In genomic region chr19:38624822-38625221, GRCh38 we compare ENCODE assay signal across 27 cellular contexts. TPM values are rescaled to one million over a fixed set of nuclear protein-coding genes. Genes with fewer than 3 reads are reported as not detected.
DNase-seq lines count a peak whose midpoint lies in the region; ATAC-seq, FAIRE-seq and TF ChIP-seq lines count a peak whose summit lies in the region.
"Had no signal": no experiment of that assay in that cellular context is flagged by ENCODE, and none has a peak within 500 bp of the region (broad histone marks: within the 10 kb centered on the region; RNA-seq: fewer than 3 reads in every experiment).

No MANE protein-coding gene starts in this region.

- H3K27me3 ChIP-seq in GM12878 (replicated peaks in 1 of 2; ENCODE audit: control insufficient read depth in 2 of 2, insufficient read depth in 2 of 2, low read length in 1 of 2): no peaks in the 10 kb centered on the region
- H3K27me3 ChIP-seq: BE2C; BLaER1 treated with 17β-estradiol and CSF1 and Interleukin-3, amounts not matched to agents 10 nM and 100 nM had no signal

- peak overlapping the region; percentile 47 for H3K27ac Mint-ChIP-seq in T-helper 1 cell treated with Interleukin-12 subunit alpha and Interleukin-12 subunit beta and Interleukin-4 antibody, amounts not matched to agents 30 μg/mL and 1 μg/mL, for 36 hours
- peak overlapping the region; percentile 7 for H3K27ac Mint-ChIP-seq in activated CD8-positive, alpha-beta T cell treated with anti-CD3 and anti-CD28 coated beads for 36 hours
- H3K27ac Mint-ChIP-seq in activated CD8-positive, alpha-beta T cell treated with anti-CD3 and anti-CD28 coated beads, Interleukin-2, amount 10 ng/mL, durations not matched to agents 7 days and 5 days: no peak overlapping the region
- H3K27ac Mint-ChIP-seq: CD4-positive, alpha-beta T cell had no signal

- H3K36me3 Mint-ChIP-seq in T-helper 1 cell treated with Interleukin-12 subunit alpha and Interleukin-12 subunit beta and Interleukin-4 antibody, amounts not matched to agents 30 μg/mL and 1 μg/mL, for 36 hours (ENCODE audit: low read depth): peaks cover 38% of the 10 kb centered on the region
- H3K36me3 Mint-ChIP-seq in activated CD8-positive, alpha-beta T cell treated with anti-CD3 and anti-CD28 coated beads for 36 hours (ENCODE audit: low read depth): peaks cover 60% of the 10 kb centered on the region
- peaks cover 63% of the 10 kb centered on the region for H3K36me3 Mint-ChIP-seq in activated CD8-positive, alpha-beta T cell treated with anti-CD3 and anti-CD28 coated beads, Interleukin-2, amount 10 ng/mL, durations not matched to agents 7 days and 5 days (ENCODE audit: low read depth)

- H3K4me1 ChIP-seq in A549 (peaks cover 14% of the 10 kb centered on the region), GM12878 (ENCODE audit: control insufficient read depth, insufficient read depth, low read length) (peaks cover 5% of the 10 kb centered on the region)
- H3K4me1 ChIP-seq: BE2C, HAP-1 had no signal

- H3K4me3 Mint-ChIP-seq in T-helper 1 cell treated with Interleukin-12 subunit alpha and Interleukin-12 subunit beta and Interleukin-4 antibody, amounts not matched to agents 30 μg/mL and 1 μg/mL, for 36 hours: no peak overlapping the region
- H3K4me3 Mint-ChIP-seq in activated CD8-positive, alpha-beta T cell treated with anti-CD3 and anti-CD28 coated beads for 36 hours: no peak overlapping the region
- no peak overlapping the region for H3K4me3 Mint-ChIP-seq in activated CD8-positive, alpha-beta T cell treated with anti-CD3 and anti-CD28 coated beads, Interleukin-2, amount 10 ng/mL, durations not matched to agents 7 days and 5 days
- H3K4me3 Mint-ChIP-seq: CD14-positive monocyte; CD4-positive, alpha-beta T cell; CD8-positive, alpha-beta memory T cell had no signal

- H3K9me3 ChIP-seq in A549 (no peaks in the 10 kb centered on the region), GM12878 (replicated peaks; ENCODE audit: control insufficient read depth, insufficient read depth, low read length) (no peaks in the 10 kb centered on the region)
- H3K9me3 ChIP-seq: BE2C; BLaER1 treated with 17β-estradiol and CSF1 and Interleukin-3, amounts not matched to agents 10 nM and 100 nM; HAP-1 had no signal

- peaks cover 15% of the 10 kb centered on the region for H3K4me1 Mint-ChIP-seq in T-helper 1 cell treated with Interleukin-12 subunit alpha and Interleukin-12 subunit beta and Interleukin-4 antibody, amounts not matched to agents 30 μg/mL and 1 μg/mL, for 36 hours (ENCODE audit: low read depth)
- peaks cover 15% of the 10 kb centered on the region for H3K4me1 Mint-ChIP-seq in activated CD8-positive, alpha-beta T cell treated with anti-CD3 and anti-CD28 coated beads for 36 hours (ENCODE audit: low read depth)
- peaks cover 12% of the 10 kb centered on the region for H3K4me1 Mint-ChIP-seq in activated CD8-positive, alpha-beta T cell treated with anti-CD3 and anti-CD28 coated beads, Interleukin-2, amount 10 ng/mL, durations not matched to agents 7 days and 5 days (ENCODE audit: low read depth)

- H3K4me2 ChIP-seq in A549: no peak overlapping the region
- no peak overlapping the region for H3K4me2 ChIP-seq in GM12878 (ENCODE audit: control insufficient read depth, insufficient read depth)
- H3K4me2 ChIP-seq: BLaER1 treated with 17β-estradiol and CSF1 and Interleukin-3, amounts not matched to agents 10 nM and 100 nM had no signal

- in situ Hi-C loops in GM12878 (cut with MboI): loop anchor here (25.0 kb wide), 1 partner anchor 213 kb away; the partner anchor contains the start of gene FAM98C

- CTCF ChIA-PET in activated CD8-positive, alpha-beta T cell treated with anti-CD3 and anti-CD28 coated beads for 36 hours (lab: Charles Lee): interaction anchor here (1.2 to 2.0 kb wide), 2 partner anchors 10 to 222 kb away, joined by 4 to 8 read pairs; partner anchors contain the start of gene FAM98C
- CTCF ChIA-PET in activated CD8-positive, alpha-beta T cell treated with anti-CD3 and anti-CD28 coated beads, Interleukin-2, amount 10 ng/mL, durations not matched to agents 7 days and 5 days (lab: Charles Lee): interaction anchor here (1.9 kb wide), 1 partner anchor 10 kb away, joined by 11 read pairs; no protein-coding TSS in a partner anchor
- CTCF ChIA-PET in A549 (lab: Yijun Ruan, JAX) (interaction anchor here (0.6 to 5.5 kb wide), 12 partner anchors 10 to 222 kb away, joined by 3 to 46 read pairs (median 3); partner anchors contain the start of genes ACTN4 and FAM98C), GM12878 (lab: Yijun Ruan, JAX) (interaction anchor here (1.0 to 1.8 kb wide), 2 partner anchors 10 to 109 kb away, joined by 3 to 9 read pairs; no protein-coding TSS in a partner anchor)

- WGBS in A549 (ENCODE audit: missing lambda C conversion rate): 88% methylated on average over 3 of the region's 3 CpGs
- WGBS in GM12878 (ENCODE audit: insufficient coverage, insufficient replicate concordance, low lambda C conversion rate, missing lambda C conversion rate): 100% methylated on average over 3 of the region's 3 CpGs

- TF ChIP-seq POLR2A in A549 (IDR thresholded peaks at IDR 0.05; ENCODE audit: low read length) (no peak), GM12878 (IDR thresholded peaks at IDR 0.05; ENCODE audit: low read depth, low read length) (no peak)

- no peak for ATAC-seq in activated CD8-positive, alpha-beta T cell treated with anti-CD3 and anti-CD28 coated beads for 36 hours
- ATAC-seq in activated CD8-positive, alpha-beta T cell treated with anti-CD3 and anti-CD28 coated beads, Interleukin-2, amount 10 ng/mL, durations not matched to agents 7 days and 5 days: no peak
- no peak for ATAC-seq in A549
- ATAC-seq in GM12878: no peak
- no peak for ATAC-seq in HG02938 (IDR thresholded peaks at IDR 0.05; ENCODE audit: unreplicated experiment)
- ATAC-seq in HG02870 (IDR thresholded peaks at IDR 0.05; ENCODE audit: unreplicated experiment): no peak

- intact Hi-C loops in activated CD8-positive, alpha-beta T cell treated with anti-CD3 and anti-CD28 coated beads for 36 hours (cut with micrococcal nuclease): no loop called here
- intact Hi-C loops in GM12878 (cut with micrococcal nuclease; ENCODE audit: unreplicated experiment): no loop called here

- RAD21 ChIA-PET in GM12878 (lab: Charles Lee; ENCODE audit: unreplicated experiment): no interaction called here

- no peak overlapping the region for H3K9ac ChIP-seq in GM12878 (ENCODE audit: control insufficient read depth, insufficient read depth, low read length)
- H3K9ac ChIP-seq: BLaER1 treated with 17β-estradiol and CSF1 and Interleukin-3, amounts not matched to agents 10 nM and 100 nM had no signal

- SMC1A ChIA-PET in GM12878 (lab: Charles Lee; ENCODE audit: uncharacterized antibody, unreplicated experiment): interaction anchor here (0.8 kb wide), 1 partner anchor 15 kb away, joined by 3 read pairs; no protein-coding TSS in a partner anchor

- POLR2A ChIA-PET in activated CD8-positive, alpha-beta T cell treated with anti-CD3 and anti-CD28 coated beads for 36 hours (lab: Charles Lee): interaction anchor here (0.8 to 0.9 kb wide), 2 partner anchors 23 to 214 kb away, joined by 3 read pairs; partner anchors contain the start of gene ACTN4
- POLR2A ChIA-PET in activated CD8-positive, alpha-beta T cell treated with anti-CD3 and anti-CD28 coated beads, Interleukin-2, amount 10 ng/mL, durations not matched to agents 7 days and 5 days (lab: Charles Lee): no interaction called here
- POLR2A ChIA-PET in A549 (lab: Yijun Ruan, JAX): no interaction called here
- POLR2A ChIA-PET in GM12878 (lab: Charles Lee): interaction anchor here (0.6 to 1.7 kb wide), 2 partner anchors 9 to 137 kb away, joined by 3 read pairs; no protein-coding TSS in a partner anchor

- TF ChIP-seq EP300 in A549 (IDR thresholded peaks at IDR 0.05): no peak
- TF ChIP-seq EP300 in GM12878 (IDR thresholded peaks at IDR 0.05; ENCODE audit: borderline replicate concordance in 1 of 2, control insufficient read depth in 1 of 2, low read depth in 2 of 2, low read length in 2 of 2): no peak

- H3K27me3 Mint-ChIP-seq in T-helper 1 cell treated with Interleukin-12 subunit alpha and Interleukin-12 subunit beta and Interleukin-4 antibody, amounts not matched to agents 30 μg/mL and 1 μg/mL, for 36 hours (ENCODE audit: low read depth): no peaks in the 10 kb centered on the region
- H3K27me3 Mint-ChIP-seq in activated CD8-positive, alpha-beta T cell treated with anti-CD3 and anti-CD28 coated beads for 36 hours: no peaks in the 10 kb centered on the region
- H3K27me3 Mint-ChIP-seq in activated CD8-positive, alpha-beta T cell treated with anti-CD3 and anti-CD28 coated beads, Interleukin-2, amount 10 ng/mL, durations not matched to agents 7 days and 5 days (ENCODE audit: low read depth): no peaks in the 10 kb centered on the region
- H3K27me3 Mint-ChIP-seq: CD4-positive, alpha-beta T cell; CD8-positive, alpha-beta memory T cell had no signal

- DNase-seq in T-helper 1 cell: no peak
- no peak for DNase-seq in activated CD8-positive, alpha-beta T cell treated with anti-CD3 and anti-CD28 coated beads for 36 hours
- DNase-seq in activated CD8-positive, alpha-beta T cell treated with anti-CD3 and anti-CD28 coated beads, Interleukin-2, amount 10 ng/mL, durations not matched to agents 7 days and 5 days: no peak
- DNase-seq in A549 (ENCODE audit: low read depth in 1 of 2, low spot score in 1 of 2): no peak
- no peak for DNase-seq in GM12878 (ENCODE audit: low read depth, low spot score)
- DNase-seq: ACHN; AML-193; BE2C; Calu3; CD4-positive, alpha-beta T cell; CD8-positive, alpha-beta memory T cell; COR-L47; DMS53; DMS79 treated with DMSO at 0.1 percent for 48 hours; GF-D8; GOT3 had no signal

- no TSS peak for BruUV-seq in GM12878 (replicated peaks; lab: Mats Ljungman, UMichigan)

- TF ChIP-seq RAD21 in A549 (conservative IDR thresholded peaks at IDR 0.05 in 1 of 2, IDR thresholded peaks at IDR 0.05 in 1 of 2) (no peak), GM12878 (IDR thresholded peaks at IDR 0.05; ENCODE audit: insufficient read depth, low read depth, low read length) (no peak)

- no peaks in the 10 kb centered on the region for H3K9me3 Mint-ChIP-seq in T-helper 1 cell treated with Interleukin-12 subunit alpha and Interleukin-12 subunit beta and Interleukin-4 antibody, amounts not matched to agents 30 μg/mL and 1 μg/mL, for 36 hours
- H3K9me3 Mint-ChIP-seq in activated CD8-positive, alpha-beta T cell treated with anti-CD3 and anti-CD28 coated beads for 36 hours: no peaks in the 10 kb centered on the region
- no peaks in the 10 kb centered on the region for H3K9me3 Mint-ChIP-seq in activated CD8-positive, alpha-beta T cell treated with anti-CD3 and anti-CD28 coated beads, Interleukin-2, amount 10 ng/mL, durations not matched to agents 7 days and 5 days (ENCODE audit: insufficient read depth)
- H3K9me3 Mint-ChIP-seq: CD14-positive monocyte; CD4-positive, alpha-beta T cell; CD8-positive, alpha-beta memory T cell had no signal

- no peak for TF ChIP-seq CTCF in activated CD8-positive, alpha-beta T cell treated with anti-CD3 and anti-CD28 coated beads for 36 hours (IDR thresholded peaks at IDR 0.05)
- TF ChIP-seq CTCF in A549 (IDR thresholded peaks at IDR 0.05): no peak
- TF ChIP-seq CTCF in GM12878 (IDR thresholded peaks at IDR 0.05 in 2 of 3, conservative IDR thresholded peaks at IDR 0.05 in 1 of 3; ENCODE audit: control insufficient read depth in 2 of 3, extremely low read depth in 1 of 3, insufficient read depth in 1 of 3, low read depth in 3 of 3, low read length in 3 of 3): no peak

- peaks cover 19 to 27% of the 10 kb centered on the region in 2 experiments for H3K36me3 ChIP-seq in GM12878 (ENCODE audit: control insufficient read depth in 2 of 2, insufficient read depth in 2 of 2, low read length in 1 of 2)

- H4K20me1 ChIP-seq in GM12878 (ENCODE audit: control insufficient read depth, insufficient read depth): no peaks in the 10 kb centered on the region

- no peak overlapping the region for H3K4me3 ChIP-seq in A549
- no peak overlapping the region for H3K4me3 ChIP-seq in GM12878
- H3K4me3 ChIP-seq: BLaER1 treated with 17β-estradiol and CSF1 and Interleukin-3, amounts not matched to agents 10 nM and 100 nM; HAP-1 had no signal

- H2AFZ ChIP-seq in GM12878 (ENCODE audit: control insufficient read depth, low read depth, low read length): no peak overlapping the region

- H3K79me2 ChIP-seq in GM12878 (ENCODE audit: control insufficient read depth, insufficient read depth, low read length): peaks cover 6% of the 10 kb centered on the region

- FAIRE-seq in A549 (lab: Jason Lieb, UNC) (peak; percentile 72), GM12878 (lab: Jason Lieb, UNC) (no peak)
- FAIRE-seq: A204.1, GM12892, H54 had no signal

- no peak overlapping the region for H3K27ac ChIP-seq in A549
- H3K27ac ChIP-seq in GM12878 (ENCODE audit: control insufficient read depth, insufficient read depth): no peak overlapping the region
- H3K27ac ChIP-seq: 22Rv1; BLaER1 treated with 17β-estradiol and CSF1 and Interleukin-3, amounts not matched to agents 10 nM and 100 nM had no signal

RNA-seq across cellular contexts. Expression of gene EIF3K, which starts 5.8 kb away (rescaled TPM):
- 100 to 1,000 TPM; 306 to 308 TPM for total RNA-seq in activated CD8-positive, alpha-beta T cell treated with anti-CD3 and anti-CD28 coated beads for 36 hours
- 100 to 1,000 TPM; 325 to 352 TPM for total RNA-seq in activated CD8-positive, alpha-beta T cell treated with anti-CD3 and anti-CD28 coated beads, Interleukin-2, amount 10 ng/mL, durations not matched to agents 7 days and 5 days
- 419 and 491 TPM in 2 replicates for polyA plus RNA-seq in A549 (2011; rRNA removed)
- 1,849 and 2,120 TPM in 2 replicates for polyA plus RNA-seq in A549 (2012; cell fraction: cytosol; rRNA removed)
- 1,703 and 2,003 TPM in 2 replicates for polyA plus RNA-seq in A549 (2012; cell fraction: nucleus; rRNA removed)
- polyA plus RNA-seq in A549 (2017; fragmentation: RNase III; extraction: RNeasy Plus Mini Kit Qiagen cat#74134 plus additional on column Dnase treatment): 910 to 1,057 TPM (median 937 TPM) in 3 replicates
- 774 and 844 TPM in 2 replicates for polyA minus RNA-seq in A549 (2011; rRNA and poly(A)+ RNA removed)
- 94.4 and 105 TPM in 2 replicates for total RNA-seq in GM12878 (2013; cell fraction: nucleolus; rRNA removed)
- 454 and 468 TPM in 2 replicates for total RNA-seq in GM12878 (2014; rRNA removed)
- 344 and 358 TPM in 2 replicates for total RNA-seq in GM12878 (2014; rRNA removed; fragmentation: Illumina TruSeq; extraction: Trizol)
- total RNA-seq in GM12878 (2021): 378 and 384 TPM in 2 replicates
- polyA plus RNA-seq in GM12878 (2011; ENCODE audit: low read depth): 241 TPM
- polyA plus RNA-seq in GM12878 (2011; rRNA removed): 156 and 330 TPM in 2 replicates
- polyA plus RNA-seq in GM12878 (2011; cell fraction: cytosol; rRNA removed): 865 and 965 TPM in 2 replicates
- polyA plus RNA-seq in GM12878 (2011; cell fraction: nucleus; rRNA removed): 352 and 437 TPM in 2 replicates
- polyA plus RNA-seq in GM12878 (2012): 356 and 358 TPM in 2 replicates
- 862 and 927 TPM in 2 replicates for polyA plus RNA-seq in GM12878 (2014; fragmentation: Illumina TruSeq; extraction: Trizol)
- 100 to 1,000 TPM; 715 to 863 TPM for polyA plus RNA-seq in GM12878 (2014; fragmentation: Nextera tagmentation; extraction: Ambion mirVana)
- polyA plus RNA-seq in GM12878 (2014; rRNA removed): 515 and 596 TPM in 2 replicates
- 100 to 1,000 TPM; 393 to 403 TPM for polyA plus RNA-seq in GM12878 (2016; fragmentation: Nextera tagmentation; extraction: Ambion mirVana)
- 377 and 421 TPM in 2 replicates for polyA minus RNA-seq in GM12878 (2011; rRNA and poly(A)+ RNA removed)
- 139 and 152 TPM in 2 replicates for polyA minus RNA-seq in GM12878 (2011; cell fraction: cytosol; rRNA and poly(A)+ RNA removed)
- polyA minus RNA-seq in GM12878 (2011; cell fraction: nucleus; rRNA and poly(A)+ RNA removed): 57.3 and 75.5 TPM in 2 replicates

RNA-seq across cellular contexts. Expression of gene MAP4K1, which starts 7.1 kb away (rescaled TPM):
- 100 to 1,000 TPM; 166 to 174 TPM for total RNA-seq in activated CD8-positive, alpha-beta T cell treated with anti-CD3 and anti-CD28 coated beads for 36 hours
- 100 to 1,000 TPM; 259 to 269 TPM for total RNA-seq in activated CD8-positive, alpha-beta T cell treated with anti-CD3 and anti-CD28 coated beads, Interleukin-2, amount 10 ng/mL, durations not matched to agents 7 days and 5 days
- polyA plus RNA-seq in A549 (2011; rRNA removed) (0.78 and 1.2 TPM in 2 replicates), A549 (2017; fragmentation: RNase III; extraction: RNeasy Plus Mini Kit Qiagen cat#74134 plus additional on column Dnase treatment) (1.3 to 2.6 TPM (median 2.1 TPM) in 3 replicates), GM12878 (2011; rRNA removed) (95.5 and 243 TPM in 2 replicates), GM12878 (2014; fragmentation: Illumina TruSeq; extraction: Trizol) (122 and 157 TPM in 2 replicates), GM12878 (2014; fragmentation: Nextera tagmentation; extraction: Ambion mirVana) (10 to 100 TPM; 39.2 to 92.6 TPM), GM12878 (2014; rRNA removed) (117 and 145 TPM in 2 replicates), GM12878 (2016; fragmentation: Nextera tagmentation; extraction: Ambion mirVana) (100 to 1,000 TPM; 220 to 263 TPM)
- 1.4 TPM in 2 replicates for polyA plus RNA-seq in A549 (2012; cell fraction: cytosol; rRNA removed)
- 7.0 and 8.1 TPM in 2 replicates for polyA plus RNA-seq in A549 (2012; cell fraction: nucleus; rRNA removed)
- 0.33 and 0.44 TPM in 2 replicates for polyA minus RNA-seq in A549 (2011; rRNA and poly(A)+ RNA removed)
- 240 and 254 TPM in 2 replicates for total RNA-seq in GM12878 (2013; cell fraction: nucleolus; rRNA removed)
- total RNA-seq in GM12878 (2014; rRNA removed) (107 and 123 TPM in 2 replicates), GM12878 (2014; rRNA removed; fragmentation: Illumina TruSeq; extraction: Trizol) (58.1 and 72.6 TPM in 2 replicates), GM12878 (2021) (294 and 306 TPM in 2 replicates)
- 90.5 TPM for polyA plus RNA-seq in GM12878 (2011; ENCODE audit: low read depth)
- 202 and 251 TPM in 2 replicates for polyA plus RNA-seq in GM12878 (2011; cell fraction: cytosol; rRNA removed)
- 631 and 739 TPM in 2 replicates for polyA plus RNA-seq in GM12878 (2011; cell fraction: nucleus; rRNA removed)
- 149 and 285 TPM in 2 replicates for polyA plus RNA-seq in GM12878 (2012)
- polyA minus RNA-seq in GM12878 (2011; rRNA and poly(A)+ RNA removed): 132 and 137 TPM in 2 replicates
- polyA minus RNA-seq in GM12878 (2011; cell fraction: cytosol; rRNA and poly(A)+ RNA removed): 101 and 112 TPM in 2 replicates
- polyA minus RNA-seq in GM12878 (2011; cell fraction: nucleus; rRNA and poly(A)+ RNA removed): 127 and 184 TPM in 2 replicates
- total RNA-seq: Calu3, G401 had no signal

RNA-seq across cellular contexts. Expression of gene ACTN4, which starts 22.6 kb away (rescaled TPM):
- total RNA-seq in activated CD8-positive, alpha-beta T cell treated with anti-CD3 and anti-CD28 coated beads for 36 hours: 100 to 1,000 TPM; 183 to 189 TPM
- total RNA-seq in activated CD8-positive, alpha-beta T cell treated with anti-CD3 and anti-CD28 coated beads, Interleukin-2, amount 10 ng/mL, durations not matched to agents 7 days and 5 days: 100 to 1,000 TPM; 357 to 373 TPM
- polyA plus RNA-seq in A549 (2011; rRNA removed) (605 and 614 TPM in 2 replicates), A549 (2017; fragmentation: RNase III; extraction: RNeasy Plus Mini Kit Qiagen cat#74134 plus additional on column Dnase treatment) (967 to 1,087 TPM (median 1,011 TPM) in 3 replicates), GM12878 (2011; rRNA removed) (40.0 and 127 TPM in 2 replicates), GM12878 (2014; fragmentation: Illumina TruSeq; extraction: Trizol) (99.2 and 135 TPM in 2 replicates), GM12878 (2014; fragmentation: Nextera tagmentation; extraction: Ambion mirVana) (1 to 10 TPM; 2.4 to 6.7 TPM), GM12878 (2014; rRNA removed) (123 and 187 TPM in 2 replicates), GM12878 (2016; fragmentation: Nextera tagmentation; extraction: Ambion mirVana) (10 to 100 TPM; 37.9 to 45.7 TPM)
- 1,005 and 1,074 TPM in 2 replicates for polyA plus RNA-seq in A549 (2012; cell fraction: cytosol; rRNA removed)
- 3,482 and 4,263 TPM in 2 replicates for polyA plus RNA-seq in A549 (2012; cell fraction: nucleus; rRNA removed)
- polyA minus RNA-seq in A549 (2011; rRNA and poly(A)+ RNA removed): 488 and 611 TPM in 2 replicates
- 94.9 and 116 TPM in 2 replicates for total RNA-seq in GM12878 (2013; cell fraction: nucleolus; rRNA removed)
- total RNA-seq in GM12878 (2014; rRNA removed) (131 and 173 TPM in 2 replicates), GM12878 (2014; rRNA removed; fragmentation: Illumina TruSeq; extraction: Trizol) (26.9 and 30.4 TPM in 2 replicates), GM12878 (2021) (278 and 293 TPM in 2 replicates)
- polyA plus RNA-seq in GM12878 (2011; ENCODE audit: low read depth): 84.3 TPM
- polyA plus RNA-seq in GM12878 (2011; cell fraction: cytosol; rRNA removed): 71.1 and 76.5 TPM in 2 replicates
- polyA plus RNA-seq in GM12878 (2011; cell fraction: nucleus; rRNA removed): 300 and 637 TPM in 2 replicates
- polyA plus RNA-seq in GM12878 (2012): 113 and 154 TPM in 2 replicates
- polyA minus RNA-seq in GM12878 (2011; rRNA and poly(A)+ RNA removed): 59.8 and 89.6 TPM in 2 replicates
- polyA minus RNA-seq in GM12878 (2011; cell fraction: cytosol; rRNA and poly(A)+ RNA removed): 39.3 and 47.6 TPM in 2 replicates
- polyA minus RNA-seq in GM12878 (2011; cell fraction: nucleus; rRNA and poly(A)+ RNA removed): 27.4 and 67.4 TPM in 2 replicates

Comparison
In these comparisons a context has a peak if more than half of its experiments do, and no peak if none do; other contexts are left out.
1. POLR2A ChIA-PET loops: an anchor here in activated CD8-positive, alpha-beta T cell treated with anti-CD3 and anti-CD28 coated beads for 36 hours (0.8 to 0.9 kb wide) and GM12878 (0.6 to 1.7 kb wide); none called in activated CD8-positive, alpha-beta T cell treated with anti-CD3 and anti-CD28 coated beads, Interleukin-2, amount 10 ng/mL, durations not matched to agents 7 days and 5 days and A549.